ENCODE assay signal across 8 cellular contexts in the genomic region with DNA sequence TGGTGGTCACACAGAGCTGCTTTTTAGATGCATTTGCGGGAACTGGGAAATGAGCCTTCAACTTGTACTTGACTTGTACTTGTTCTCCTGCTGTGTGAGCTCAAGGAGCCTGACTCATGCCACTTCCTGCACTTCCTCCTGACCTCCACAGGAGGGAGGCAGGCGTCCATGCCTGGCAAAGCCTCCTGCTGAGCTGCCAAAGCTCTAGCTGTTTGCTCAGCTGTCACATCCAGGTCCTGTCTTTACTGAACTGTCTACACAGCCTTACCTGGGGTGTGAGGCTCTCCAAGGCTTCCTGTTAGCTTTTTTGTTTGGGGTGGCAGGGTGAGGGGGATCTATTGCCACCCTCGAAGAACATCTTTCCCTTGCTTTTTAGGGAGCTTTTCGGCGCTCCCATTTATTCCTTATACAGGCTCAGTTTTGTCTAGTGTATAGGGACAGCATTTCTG. TPM values are rescaled to one million over a fixed set of nuclear protein-coding genes. Genes with fewer than 3 reads are reported as not detected.
DNase-seq lines count a peak whose midpoint lies in the region; ATAC-seq and TF ChIP-seq lines count a peak whose summit lies in the region.

No MANE protein-coding gene starts in this region.

- H3K9me3 ChIP-seq in CD4-positive, alpha-beta memory T cell (ENCODE audit: control insufficient read depth in 1 of 2, low read length in 2 of 2): no peaks in the 10 kb centered on the region
- no peaks in the 10 kb centered on the region for H3K9me3 ChIP-seq in OCI-LY3 (ENCODE audit: insufficient read depth, low read length)
- H3K9me3 ChIP-seq in esophagus squamous epithelium: no peaks in the 10 kb centered on the region
- no peaks in the 10 kb centered on the region for H3K9me3 ChIP-seq in thyroid gland

- H3K9me3 Mint-ChIP-seq in CD4-positive, alpha-beta memory T cell: no peaks in the 10 kb centered on the region
- H3K9me3 Mint-ChIP-seq in activated T-cell treated with anti-CD3 and anti-CD28 coated beads, Interleukin-2, amount 50 U/mL, for 24 hours: no peaks in the 10 kb centered on the region
- no peaks in the 10 kb centered on the region for H3K9me3 Mint-ChIP-seq in natural killer cell treated with Interleukin-12 subunit alpha and Interleukin-12 subunit beta and Interleukin-15 and Interleukin-18, amount 100 ng/mL, for 72 hours

- H2AFZ ChIP-seq in KMS-11 (ENCODE audit: low read depth) (no peak overlapping the region), OCI-LY3 (ENCODE audit: low read depth, low read length) (no peak overlapping the region)

- peak; percentile 47 to 62 (median 58) for DNase-seq in CD4-positive, alpha-beta memory T cell
- peak; percentile 63 for DNase-seq in activated T-cell treated with anti-CD3 and anti-CD28 coated beads, Interleukin-2, amount 50 U/mL, for 24 hours
- DNase-seq in esophagus squamous epithelium (lab: John Stamatoyannopoulos, UW) (peak; percentile 6), thyroid gland (peak; percentile 87 to 90)
- no peak for DNase-seq in natural killer cell treated with Interleukin-12 subunit alpha and Interleukin-12 subunit beta and Interleukin-15 and Interleukin-18, amount 100 ng/mL, for 72 hours (ENCODE audit: low spot score)

- peak; percentile 92 for TF ChIP-seq CTCF in KMS-11 (conservative IDR thresholded peaks at IDR 0.05; ENCODE audit: low read depth, low read length)
- TF ChIP-seq CTCF in OCI-LY3 (IDR thresholded peaks at IDR 0.05; ENCODE audit: low read depth, low read length): peak; percentile 67
- TF ChIP-seq CTCF in esophagus squamous epithelium (IDR thresholded peaks at IDR 0.05): peak; percentile 66 to 96 (median 92)
- peak; percentile 78 to 97 (median 96) for TF ChIP-seq CTCF in thyroid gland (IDR thresholded peaks at IDR 0.05)

- H3K27ac Mint-ChIP-seq in CD4-positive, alpha-beta memory T cell: no peak overlapping the region
- H3K27ac Mint-ChIP-seq in activated T-cell treated with anti-CD3 and anti-CD28 coated beads, Interleukin-2, amount 50 U/mL, for 24 hours: peak overlapping the region; percentile 20
- peak overlapping the region in 1 of 2 donors; percentile 34 for H3K27ac Mint-ChIP-seq in natural killer cell treated with Interleukin-12 subunit alpha and Interleukin-12 subunit beta and Interleukin-15 and Interleukin-18, amount 100 ng/mL, for 72 hours

- peaks cover 6 to 18% (median 10%) of the 10 kb centered on the region in 4 donors for H3K4me1 Mint-ChIP-seq in CD4-positive, alpha-beta memory T cell
- peaks cover 21% of the 10 kb centered on the region for H3K4me1 Mint-ChIP-seq in activated T-cell treated with anti-CD3 and anti-CD28 coated beads, Interleukin-2, amount 50 U/mL, for 24 hours (ENCODE audit: low read depth)
- H3K4me1 Mint-ChIP-seq in natural killer cell treated with Interleukin-12 subunit alpha and Interleukin-12 subunit beta and Interleukin-15 and Interleukin-18, amount 100 ng/mL, for 72 hours (ENCODE audit: low read depth in 2 of 2): peaks cover 6 to 12% of the 10 kb centered on the region in 2 donors

- TF ChIP-seq POLR2A in esophagus squamous epithelium (IDR thresholded peaks at IDR 0.05): no peak
- no peak for TF ChIP-seq POLR2A in thyroid gland (IDR thresholded peaks at IDR 0.05)

- H3K27me3 ChIP-seq in CD4-positive, alpha-beta memory T cell (ENCODE audit: insufficient read depth, low read length): no peaks in the 10 kb centered on the region
- H3K27me3 ChIP-seq in KMS-11 (ENCODE audit: insufficient read depth, low read depth) (peaks cover 28% of the 10 kb centered on the region), OCI-LY3 (ENCODE audit: low read depth, low read length) (peaks cover 3% of the 10 kb centered on the region; the same call in 1 of the 2 replicates), esophagus squamous epithelium (peaks cover 0 to 31% (median 0%) of the 10 kb centered on the region in 4 donors), thyroid gland (no peaks in the 10 kb centered on the region)

- H4K20me1 ChIP-seq in KMS-11 (ENCODE audit: insufficient read depth): no peaks in the 10 kb centered on the region
- no peaks in the 10 kb centered on the region for H4K20me1 ChIP-seq in OCI-LY3 (ENCODE audit: insufficient read depth, low read length)

- H3K36me3 Mint-ChIP-seq in CD4-positive, alpha-beta memory T cell: peaks cover 17 to 34% of the 10 kb centered on the region in 2 donors
- H3K36me3 Mint-ChIP-seq in activated T-cell treated with anti-CD3 and anti-CD28 coated beads, Interleukin-2, amount 50 U/mL, for 24 hours (ENCODE audit: low read depth): peaks cover 41% of the 10 kb centered on the region
- peaks cover 29% of the 10 kb centered on the region for H3K36me3 Mint-ChIP-seq in natural killer cell treated with Interleukin-12 subunit alpha and Interleukin-12 subunit beta and Interleukin-15 and Interleukin-18, amount 100 ng/mL, for 72 hours

- no peak overlapping the region for H3K4me3 ChIP-seq in CD4-positive, alpha-beta memory T cell (ENCODE audit: low read length in 2 of 2)
- H3K4me3 ChIP-seq in KMS-11 (IDR thresholded peaks at IDR 0.05; ENCODE audit: insufficient read depth, low read depth, low read length) (no peak overlapping the region), OCI-LY3 (ENCODE audit: low read length) (no peak overlapping the region), esophagus squamous epithelium (no peak overlapping the region), thyroid gland (replicated peaks in 1 of 3) (no peak overlapping the region)

- H3K9ac ChIP-seq in KMS-11 (no peak overlapping the region), OCI-LY3 (ENCODE audit: low read length) (no peak overlapping the region)

- intact Hi-C loops in CD4-positive, alpha-beta memory T cell (cut with micrococcal nuclease): loop anchor here (1.0 to 2.0 kb wide), 4 partner anchors 45 to 476 kb away; no protein-coding TSS in a partner anchor
- intact Hi-C loops in esophagus squamous epithelium (cut with DNase I): loop anchor here (10.0 kb wide), 2 partner anchors 143 to 173 kb away; no protein-coding TSS in a partner anchor
- intact Hi-C loops in thyroid gland (cut with DNase I): loop anchor here (5.0 to 10.0 kb wide), 2 partner anchors 141 to 173 kb away; no protein-coding TSS in a partner anchor

- H3K27me3 Mint-ChIP-seq in CD4-positive, alpha-beta memory T cell: peaks cover 9 to 11% of the 10 kb centered on the region in 2 donors
- H3K27me3 Mint-ChIP-seq in activated T-cell treated with anti-CD3 and anti-CD28 coated beads, Interleukin-2, amount 50 U/mL, for 24 hours: peaks cover 7% of the 10 kb centered on the region
- peaks cover 14 to 16% of the 10 kb centered on the region in 2 donors for H3K27me3 Mint-ChIP-seq in natural killer cell treated with Interleukin-12 subunit alpha and Interleukin-12 subunit beta and Interleukin-15 and Interleukin-18, amount 100 ng/mL, for 72 hours

- H3K36me3 ChIP-seq in CD4-positive, alpha-beta memory T cell (ENCODE audit: insufficient read depth, low read length): peaks cover 12% of the 10 kb centered on the region
- H3K36me3 ChIP-seq in KMS-11 (ENCODE audit: insufficient read depth) (no peaks in the 10 kb centered on the region), OCI-LY3 (replicated peaks; ENCODE audit: low read depth, low read length) (peaks cover 25% of the 10 kb centered on the region), esophagus squamous epithelium (peaks cover 0 to 40% (median 10%) of the 10 kb centered on the region in 3 donors), thyroid gland (peaks cover 0 to 10% of the 10 kb centered on the region in 2 donors)

- no peak overlapping the region for H3K27ac ChIP-seq in CD4-positive, alpha-beta memory T cell (ENCODE audit: low read depth, low read length)
- no peak overlapping the region for H3K27ac ChIP-seq in KMS-11
- no peak overlapping the region for H3K27ac ChIP-seq in OCI-LY3 (ENCODE audit: low read length)
- no peak overlapping the region for H3K27ac ChIP-seq in esophagus squamous epithelium
- no peak overlapping the region for H3K27ac ChIP-seq in thyroid gland

- H3K79me2 ChIP-seq in KMS-11 (ENCODE audit: insufficient read depth, low read depth): no peaks in the 10 kb centered on the region
- H3K79me2 ChIP-seq in OCI-LY3 (ENCODE audit: low read length): no peaks in the 10 kb centered on the region

- ATAC-seq in GM19468 (IDR thresholded peaks at IDR 0.05; ENCODE audit: extremely low read depth, unreplicated experiment): peak; percentile 50
- ATAC-seq in natural killer cell treated with Interleukin-12 subunit alpha and Interleukin-12 subunit beta and Interleukin-15 and Interleukin-18, amount 100 ng/mL, for 72 hours: peak; percentile 70 to 82

- CTCF ChIA-PET in CD4-positive, alpha-beta memory T cell (lab: Charles Lee; ENCODE audit: partially characterized antibody): interaction anchor here (0.7 to 6.4 kb wide), 35 partner anchors 9 to 531 kb away, joined by 3 to 93 read pairs (median 4); partner anchors contain the start of genes CLCN2 and POLR2H

- no peaks in the 10 kb centered on the region for H3K4me1 ChIP-seq in CD4-positive, alpha-beta memory T cell (ENCODE audit: insufficient read depth, low read length)
- H3K4me1 ChIP-seq in KMS-11 (ENCODE audit: low read depth, poor library complexity, severe bottlenecking): peaks cover 8% of the 10 kb centered on the region
- no peaks in the 10 kb centered on the region for H3K4me1 ChIP-seq in OCI-LY3 (ENCODE audit: low read length)
- peaks cover 0 to 20% (median 6%) of the 10 kb centered on the region in 3 donors for H3K4me1 ChIP-seq in esophagus squamous epithelium
- peaks cover 15 to 16% of the 10 kb centered on the region in 2 donors for H3K4me1 ChIP-seq in thyroid gland

- H3K4me2 ChIP-seq in KMS-11 (no peak overlapping the region), OCI-LY3 (ENCODE audit: low read length) (no peak overlapping the region)

- POLR2A ChIA-PET in CD4-positive, alpha-beta memory T cell (lab: Charles Lee; ENCODE audit: partially characterized antibody): interaction anchor here (1.3 kb wide), 1 partner anchor 142 kb away, joined by 3 read pairs; no protein-coding TSS in a partner anchor

- H3K4me3 Mint-ChIP-seq in CD4-positive, alpha-beta memory T cell: no peak overlapping the region
- no peak overlapping the region for H3K4me3 Mint-ChIP-seq in activated T-cell treated with anti-CD3 and anti-CD28 coated beads, Interleukin-2, amount 50 U/mL, for 24 hours
- H3K4me3 Mint-ChIP-seq in natural killer cell treated with Interleukin-12 subunit alpha and Interleukin-12 subunit beta and Interleukin-15 and Interleukin-18, amount 100 ng/mL, for 72 hours: no peak overlapping the region

- WGBS in esophagus squamous epithelium, 2 donors: 39 to 46% methylated on average over 5 of the region's 5 CpGs
- WGBS in thyroid gland, 2 donors: 42 to 48% methylated on average over 5 of the region's 5 CpGs

RNA-seq across cellular contexts. Expression of gene THPO, which starts 6.4 kb away (rescaled TPM):
- not detected for total RNA-seq in CD4-positive, alpha-beta memory T cell
- polyA plus RNA-seq in CD4-positive, alpha-beta memory T cell: not detected
- total RNA-seq in esophagus squamous epithelium (under 1 TPM in 1 of 4 donors, not detected in 3; 0.57 TPM), thyroid gland (under 1 TPM in 1 of 4 donors, not detected in 3; 0.13 TPM)
- not detected for total RNA-seq in natural killer cell treated with Interleukin-12 subunit alpha and Interleukin-12 subunit beta and Interleukin-15 and Interleukin-18, amount 100 ng/mL, for 72 hours

RNA-seq across cellular contexts. Expression of gene CHRD, which starts 8.3 kb away (rescaled TPM):
- not detected for total RNA-seq in CD4-positive, alpha-beta memory T cell
- polyA plus RNA-seq in CD4-positive, alpha-beta memory T cell: not detected
- total RNA-seq in esophagus squamous epithelium (10 to 100 TPM in 1 of 4 donors, 1 to 10 TPM in 1, under 1 TPM in 2; 0.11 to 10.7 (median 2.8) TPM), thyroid gland (10 to 100 TPM in 2 of 4 donors, 1 to 10 TPM in 2; 4.1 to 14.8 (median 8.0) TPM)
- total RNA-seq in natural killer cell treated with Interleukin-12 subunit alpha and Interleukin-12 subunit beta and Interleukin-15 and Interleukin-18, amount 100 ng/mL, for 72 hours: not detected

RNA-seq across cellular contexts. Expression of gene POLR2H, which starts 10.1 kb away (rescaled TPM):
- total RNA-seq in CD4-positive, alpha-beta memory T cell: 10 to 100 TPM; 61.3 to 66.1 TPM
- polyA plus RNA-seq in CD4-positive, alpha-beta memory T cell: 10 to 100 TPM; 56.6 to 58.8 TPM
- total RNA-seq in esophagus squamous epithelium: 10 to 100 TPM; 49.5 to 98.5 (median 64.9) TPM
- 100 to 1,000 TPM; 111 to 142 TPM for total RNA-seq in natural killer cell treated with Interleukin-12 subunit alpha and Interleukin-12 subunit beta and Interleukin-15 and Interleukin-18, amount 100 ng/mL, for 72 hours
- 100 to 1,000 TPM in 1 of 4 donors, 10 to 100 TPM in 3; 58.1 to 113 (median 85.6) TPM for total RNA-seq in thyroid gland

RNA-seq across cellular contexts. Expression of gene CLCN2, which starts 10.2 kb away (rescaled TPM):
- 1 to 10 TPM; 3.8 to 5.4 TPM for total RNA-seq in CD4-positive, alpha-beta memory T cell
- under 1 TPM; 0.24 to 0.29 TPM for polyA plus RNA-seq in CD4-positive, alpha-beta memory T cell
- total RNA-seq in esophagus squamous epithelium: 1 to 10 TPM; 2.1 to 4.2 (median 3.0) TPM
- total RNA-seq in natural killer cell treated with Interleukin-12 subunit alpha and Interleukin-12 subunit beta and Interleukin-15 and Interleukin-18, amount 100 ng/mL, for 72 hours: 10 to 100 TPM in 1 of 2 donors, 1 to 10 TPM in 1; 6.5 to 10.5 TPM
- 1 to 10 TPM; 4.3 to 7.6 (median 5.2) TPM for total RNA-seq in thyroid gland

RNA-seq across cellular contexts. Expression of gene FAM131A, which starts 34.2 kb away (rescaled TPM):
- total RNA-seq in CD4-positive, alpha-beta memory T cell: 1 to 10 TPM; 9.0 to 10.0 TPM
- 1 to 10 TPM; 1.1 to 1.6 TPM for polyA plus RNA-seq in CD4-positive, alpha-beta memory T cell
- total RNA-seq in esophagus squamous epithelium (10 to 100 TPM in 2 of 4 donors, 1 to 10 TPM in 2; 7.4 to 20.2 (median 10.4) TPM), thyroid gland (10 to 100 TPM; 19.2 to 35.1 (median 22.5) TPM)
- total RNA-seq in natural killer cell treated with Interleukin-12 subunit alpha and Interleukin-12 subunit beta and Interleukin-15 and Interleukin-18, amount 100 ng/mL, for 72 hours: 1 to 10 TPM; 3.2 to 5.8 TPM
